In genomic region chr2:46365913-46366674, GRCh38 we compare ENCODE assay signal across 11 cellular contexts.
DNase-seq lines count a peak whose midpoint lies in the region; ATAC-seq and TF ChIP-seq lines count a peak whose summit lies in the region.
"Had no signal": no experiment of that assay in that cellular context is flagged by ENCODE, and none has a peak within 500 bp of the region (broad histone marks: within the 10 kb centered on the region; RNA-seq: fewer than 3 reads in every experiment).

No MANE protein-coding gene starts in this region.

- no peak overlapping the region for H3K27ac Mint-ChIP-seq in progenitor cell of endocrine pancreas

- no peak overlapping the region for H3K4me3 Mint-ChIP-seq in progenitor cell of endocrine pancreas (ENCODE audit: low read depth)

- peaks cover 20% of the 10 kb centered on the region for H3K27me3 Mint-ChIP-seq in progenitor cell of endocrine pancreas

- TF ChIP-seq CTCF in GM10248 (IDR thresholded peaks at IDR 0.05; ENCODE audit: control extremely low read depth, extremely low read depth, low read depth, missing control alignments): peak; percentile 14
- peak; percentile 62 for TF ChIP-seq CTCF in epithelial cell of proximal tubule (conservative IDR thresholded peaks at IDR 0.05; ENCODE audit: low read depth, low read length)
- peak; percentile 54 for TF ChIP-seq CTCF in progenitor cell of endocrine pancreas (IDR thresholded peaks at IDR 0.05; ENCODE audit: unreplicated experiment)

- H3K4me3 ChIP-seq in epithelial cell of proximal tubule (ENCODE audit: low read depth, low read length): no peak overlapping the region

- DNase-seq in GM10248 (ENCODE audit: extremely low spot score): no peak
- peak; percentile 56 for DNase-seq in NCI-H82 (lab: John Stamatoyannopoulos, UW)
- no peak for DNase-seq in epithelial cell of proximal tubule (ENCODE audit: low read depth)
- no peak for DNase-seq in progenitor cell of endocrine pancreas (ENCODE audit: low spot score, unreplicated experiment)
- DNase-seq in substantia nigra (lab: John Stamatoyannopoulos, UW): no peak
- DNase-seq in NCI-H345 treated with DMSO at 0.1 percent for 48 hours (lab: John Stamatoyannopoulos, UW; ENCODE audit: unreplicated experiment): no peak
- no peak for DNase-seq in NCI-H2171 (lab: John Stamatoyannopoulos, UW)
- DNase-seq: activated CD8-positive, alpha-beta memory T cell treated with anti-CD3 and anti-CD28 coated beads, Interleukin-2, amount 50 U/mL, for 4 hours; effector CD4-positive, alpha-beta T cell had no signal

- H3K4me1 Mint-ChIP-seq in progenitor cell of endocrine pancreas (ENCODE audit: low read depth): peaks cover 14% of the 10 kb centered on the region

- H3K27ac ChIP-seq in substantia nigra (ENCODE audit: low read depth, low read length, poor library complexity, severe bottlenecking): no peak overlapping the region
- H3K27ac ChIP-seq: neutrophil had no signal

- no peaks in the 10 kb centered on the region for H3K9me3 Mint-ChIP-seq in progenitor cell of endocrine pancreas (ENCODE audit: low read depth)

- CTCF ChIA-PET in GM10248 (lab: Yijun Ruan, JAX): interaction anchor here (0.9 to 2.6 kb wide), 22 partner anchors 10 to 789 kb away, joined by 3 to 15 read pairs (median 4); no protein-coding TSS in a partner anchor

- peaks cover 3% of the 10 kb centered on the region for H3K36me3 Mint-ChIP-seq in progenitor cell of endocrine pancreas (ENCODE audit: insufficient read depth)

- POLR2A ChIA-PET in GM10248 (lab: Yijun Ruan, JAX): no interaction called here

- no peak for ATAC-seq in GM21381 (IDR thresholded peaks at IDR 0.05; ENCODE audit: unreplicated experiment)
